Comparison of ENCODE assay signal across 1 cellular context in the genomic region with DNA sequence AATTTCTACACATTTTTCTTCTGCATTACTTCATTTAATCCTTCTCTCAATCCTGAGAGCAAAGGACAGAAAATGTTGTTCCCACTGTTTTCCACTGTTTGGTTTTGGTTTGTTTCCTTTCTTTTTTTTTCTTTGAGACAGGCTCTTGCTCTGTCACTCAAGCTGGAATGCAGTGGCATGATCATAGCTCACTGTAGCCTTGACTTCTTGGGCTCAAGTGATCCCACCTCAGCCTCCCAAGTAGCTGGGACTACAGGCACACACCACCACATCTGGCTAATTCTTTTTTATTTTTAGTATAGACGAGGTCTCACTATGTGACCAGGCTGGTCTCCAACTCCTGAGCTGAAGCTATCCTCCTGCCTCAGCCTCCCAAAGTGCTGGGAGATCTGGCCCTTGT.
TF ChIP-seq lines count a peak whose summit lies in the region.

No MANE protein-coding gene starts in this region.

TF ChIP-seq in SK-N-SH, 30 proteins besides CTCF, POLR2A, EP300 and RAD21:
- no peak for TF ChIP-seq EZH2phosphoT487 (IDR thresholded peaks at IDR 0.05; ENCODE audit: borderline replicate concordance, low read depth)
- TF ChIP-seq MAX (IDR thresholded peaks at IDR 0.05; ENCODE audit: low read depth) = no peak
TF ChIP-seq in SK-N-SH: peak in this region for 0.
